ENCODE assay signal across 27 cellular contexts in the genomic region with DNA sequence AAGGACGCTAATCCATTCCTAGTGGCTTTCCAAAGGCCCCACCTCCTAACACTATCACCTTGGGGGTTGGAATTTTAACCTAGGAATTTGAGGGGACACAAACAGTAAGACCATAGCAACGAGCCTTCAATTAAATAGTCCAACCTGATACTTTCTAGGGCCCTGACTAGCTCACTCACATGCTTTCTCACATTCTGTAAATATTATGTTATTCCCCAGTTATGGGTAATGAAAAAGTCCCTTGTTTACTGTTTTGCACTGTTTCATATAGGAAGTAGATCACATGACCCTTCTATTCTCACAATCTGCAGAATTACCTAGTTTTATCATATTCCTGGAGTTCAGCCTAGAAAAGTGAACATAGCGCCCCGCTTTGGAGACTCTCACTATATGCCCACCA.
"Had no signal": no experiment of that assay in that cellular context is flagged by ENCODE, and none has a peak within 500 bp of the region (broad histone marks: within the 10 kb centered on the region; RNA-seq: fewer than 3 reads in every experiment).

No MANE protein-coding gene starts in this region.

- H3K27ac Mint-ChIP-seq: activated CD4-positive, alpha-beta memory T cell treated with anti-CD3 and anti-CD28 coated beads, Interleukin-2, amount 10 ng/mL, durations not matched to agents 7 days and 5 days; activated CD8-positive, alpha-beta memory T cell treated with anti-CD3 and anti-CD28 coated beads, Interleukin-2, amount 10 ng/mL, durations not matched to agents 7 days and 5 days; activated naive CD8-positive, alpha-beta T cell treated with anti-CD3 and anti-CD28 coated beads for 36 hours had no signal

- H3K27me3 ChIP-seq: brain microvascular endothelial cell, colonic mucosa, SJSA1 had no signal

- H3K36me3 ChIP-seq: brain microvascular endothelial cell, colonic mucosa, SJSA1, WERI-Rb-1 had no signal

- H3K9me3 Mint-ChIP-seq: activated CD4-positive, alpha-beta memory T cell treated with anti-CD3 and anti-CD28 coated beads, Interleukin-2, amount 10 ng/mL, durations not matched to agents 7 days and 5 days had no signal

- H3K4me1 ChIP-seq: colonic mucosa had no signal

- H3K4me3 Mint-ChIP-seq: activated CD4-positive, alpha-beta memory T cell treated with anti-CD3 and anti-CD28 coated beads, Interleukin-2, amount 10 ng/mL, durations not matched to agents 7 days and 5 days; activated CD8-positive, alpha-beta memory T cell treated with anti-CD3 and anti-CD28 coated beads, Interleukin-2, amount 10 ng/mL, durations not matched to agents 7 days and 5 days; activated naive CD8-positive, alpha-beta T cell treated with anti-CD3 and anti-CD28 coated beads for 36 hours; central memory CD8-positive, alpha-beta T cell had no signal

- H3K4me1 Mint-ChIP-seq: activated CD4-positive, alpha-beta memory T cell treated with anti-CD3 and anti-CD28 coated beads, Interleukin-2, amount 10 ng/mL, durations not matched to agents 7 days and 5 days; activated CD8-positive, alpha-beta memory T cell treated with anti-CD3 and anti-CD28 coated beads, Interleukin-2, amount 10 ng/mL, durations not matched to agents 7 days and 5 days; activated naive CD8-positive, alpha-beta T cell treated with anti-CD3 and anti-CD28 coated beads for 36 hours; central memory CD8-positive, alpha-beta T cell had no signal

- DNase-seq: activated CD4-positive, alpha-beta memory T cell treated with anti-CD3 and anti-CD28 coated beads, Interleukin-2, amount 10 ng/mL, durations not matched to agents 7 days and 5 days; activated CD4-positive, alpha-beta T cell treated with anti-CD3 and anti-CD28 coated beads for 1 hour; activated CD4-positive, alpha-beta T cell treated with anti-CD3 and anti-CD28 coated beads for 48 hours; activated CD4-positive, CD25-positive, alpha-beta regulatory T cell; activated CD8-positive, alpha-beta memory T cell treated with anti-CD3 and anti-CD28 coated beads for 24 hours; activated CD8-positive, alpha-beta memory T cell treated with anti-CD3 and anti-CD28 coated beads, Interleukin-2, amount 10 ng/mL, durations not matched to agents 7 days and 5 days; activated CD8-positive, alpha-beta memory T cell treated with anti-CD3 and anti-CD28 coated beads, Interleukin-2, amount 50 U/mL, for 48 hours; activated effector memory CD4-positive, alpha-beta T cell treated with Interleukin-2 at 50 U/mL for 16 hours; activated naive CD4-positive, alpha-beta T cell treated with anti-CD3 and anti-CD28 coated beads, Interleukin-2, amount 50 U/mL, for 16 hours; activated naive CD8-positive, alpha-beta T cell treated with anti-CD3 and anti-CD28 coated beads for 36 hours; activated T-cell treated with anti-CD3 and anti-CD28 coated beads, Interleukin-2, amount 50 U/mL, for 48 hours; amniotic stem cell; aorta; brain microvascular endothelial cell; colonic mucosa; NCI-H1105; NCI-H1417 treated with DMSO at 0.1 percent for 48 hours; NCI-H187 treated with DMSO at 0.1 percent for 48 hours; NCI-H2081; NCI-H345; NCI-H524 treated with DMSO at 0.1 percent for 48 hours; SHP77 treated with DMSO at 0.1 percent for 48 hours; T1000; WERI-Rb-1 had no signal

- H3K9me3 ChIP-seq: colonic mucosa, SJSA1 had no signal

- H3K27ac ChIP-seq: brain microvascular endothelial cell, colonic mucosa, SJSA1, WERI-Rb-1 had no signal

- H3K4me3 ChIP-seq: colonic mucosa, SJSA1 had no signal

- ATAC-seq: activated CD8-positive, alpha-beta memory T cell treated with anti-CD3 and anti-CD28 coated beads, Interleukin-2, amount 10 ng/mL, durations not matched to agents 7 days and 5 days; Panc1 had no signal

- H3K27me3 Mint-ChIP-seq: activated CD4-positive, alpha-beta memory T cell treated with anti-CD3 and anti-CD28 coated beads, Interleukin-2, amount 10 ng/mL, durations not matched to agents 7 days and 5 days; activated CD8-positive, alpha-beta memory T cell treated with anti-CD3 and anti-CD28 coated beads, Interleukin-2, amount 10 ng/mL, durations not matched to agents 7 days and 5 days; activated naive CD8-positive, alpha-beta T cell treated with anti-CD3 and anti-CD28 coated beads for 36 hours; central memory CD8-positive, alpha-beta T cell had no signal

- H3K36me3 Mint-ChIP-seq: activated CD8-positive, alpha-beta memory T cell treated with anti-CD3 and anti-CD28 coated beads, Interleukin-2, amount 10 ng/mL, durations not matched to agents 7 days and 5 days; activated naive CD8-positive, alpha-beta T cell treated with anti-CD3 and anti-CD28 coated beads for 36 hours had no signal
